ENCODE assay signal across 1 cellular context in the genomic region with DNA sequence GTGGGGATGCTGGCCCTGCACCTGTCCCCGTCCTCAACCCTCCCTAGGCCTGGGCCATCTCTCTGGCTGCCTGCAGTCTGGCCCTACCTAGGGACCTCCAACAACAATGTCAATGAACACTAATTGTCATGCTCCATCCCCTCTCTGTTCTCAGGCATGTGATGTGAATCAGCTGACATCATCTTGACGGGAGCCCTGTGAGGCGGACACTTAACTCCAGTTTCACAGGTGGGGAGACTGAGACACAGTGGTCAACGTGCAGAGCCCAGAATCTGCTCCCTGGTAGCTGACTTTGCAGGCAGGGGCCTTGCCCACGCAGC.
TF ChIP-seq lines count a peak whose summit lies in the region.

No MANE protein-coding gene starts in this region.

TF ChIP-seq in HEK293, 187 proteins besides CTCF, POLR2A, EP300 and RAD21 (continued from another document):
- no peak for TF ChIP-seq SP7 (tag by site-specific recombination; IDR thresholded peaks at IDR 0.05)
- TF ChIP-seq, protein P1, sequence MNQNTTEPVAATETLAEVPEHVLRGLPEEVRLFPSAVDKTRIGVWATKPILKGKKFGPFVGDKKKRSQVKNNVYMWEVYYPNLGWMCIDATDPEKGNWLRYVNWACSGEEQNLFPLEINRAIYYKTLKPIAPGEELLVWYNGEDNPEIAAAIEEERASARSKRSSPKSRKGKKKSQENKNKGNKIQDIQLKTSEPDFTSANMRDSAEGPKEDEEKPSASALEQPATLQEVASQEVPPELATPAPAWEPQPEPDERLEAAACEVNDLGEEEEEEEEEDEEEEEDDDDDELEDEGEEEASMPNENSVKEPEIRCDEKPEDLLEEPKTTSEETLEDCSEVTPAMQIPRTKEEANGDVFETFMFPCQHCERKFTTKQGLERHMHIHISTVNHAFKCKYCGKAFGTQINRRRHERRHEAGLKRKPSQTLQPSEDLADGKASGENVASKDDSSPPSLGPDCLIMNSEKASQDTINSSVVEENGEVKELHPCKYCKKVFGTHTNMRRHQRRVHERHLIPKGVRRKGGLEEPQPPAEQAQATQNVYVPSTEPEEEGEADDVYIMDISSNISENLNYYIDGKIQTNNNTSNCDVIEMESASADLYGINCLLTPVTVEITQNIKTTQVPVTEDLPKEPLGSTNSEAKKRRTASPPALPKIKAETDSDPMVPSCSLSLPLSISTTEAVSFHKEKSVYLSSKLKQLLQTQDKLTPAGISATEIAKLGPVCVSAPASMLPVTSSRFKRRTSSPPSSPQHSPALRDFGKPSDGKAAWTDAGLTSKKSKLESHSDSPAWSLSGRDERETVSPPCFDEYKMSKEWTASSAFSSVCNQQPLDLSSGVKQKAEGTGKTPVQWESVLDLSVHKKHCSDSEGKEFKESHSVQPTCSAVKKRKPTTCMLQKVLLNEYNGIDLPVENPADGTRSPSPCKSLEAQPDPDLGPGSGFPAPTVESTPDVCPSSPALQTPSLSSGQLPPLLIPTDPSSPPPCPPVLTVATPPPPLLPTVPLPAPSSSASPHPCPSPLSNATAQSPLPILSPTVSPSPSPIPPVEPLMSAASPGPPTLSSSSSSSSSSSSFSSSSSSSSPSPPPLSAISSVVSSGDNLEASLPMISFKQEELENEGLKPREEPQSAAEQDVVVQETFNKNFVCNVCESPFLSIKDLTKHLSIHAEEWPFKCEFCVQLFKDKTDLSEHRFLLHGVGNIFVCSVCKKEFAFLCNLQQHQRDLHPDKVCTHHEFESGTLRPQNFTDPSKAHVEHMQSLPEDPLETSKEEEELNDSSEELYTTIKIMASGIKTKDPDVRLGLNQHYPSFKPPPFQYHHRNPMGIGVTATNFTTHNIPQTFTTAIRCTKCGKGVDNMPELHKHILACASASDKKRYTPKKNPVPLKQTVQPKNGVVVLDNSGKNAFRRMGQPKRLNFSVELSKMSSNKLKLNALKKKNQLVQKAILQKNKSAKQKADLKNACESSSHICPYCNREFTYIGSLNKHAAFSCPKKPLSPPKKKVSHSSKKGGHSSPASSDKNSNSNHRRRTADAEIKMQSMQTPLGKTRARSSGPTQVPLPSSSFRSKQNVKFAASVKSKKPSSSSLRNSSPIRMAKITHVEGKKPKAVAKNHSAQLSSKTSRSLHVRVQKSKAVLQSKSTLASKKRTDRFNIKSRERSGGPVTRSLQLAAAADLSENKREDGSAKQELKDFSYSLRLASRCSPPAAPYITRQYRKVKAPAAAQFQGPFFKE (tag by site-specific recombination; IDR thresholded peaks at IDR 0.05; ENCODE audit: borderline replicate concordance), result no peak
- no peak for TF ChIP-seq ZNF148 (tag by site-specific recombination; IDR thresholded peaks at IDR 0.05; ENCODE audit: borderline replicate concordance)
- TF ChIP-seq MYNN (tag by site-specific recombination; IDR thresholded peaks at IDR 0.05; ENCODE audit: borderline replicate concordance), result no peak
- no peak for TF ChIP-seq ZNF571 (tag by site-specific recombination; IDR thresholded peaks at IDR 0.05)
